Comparison of ENCODE assay signal across 9 cellular contexts in the genomic region with DNA sequence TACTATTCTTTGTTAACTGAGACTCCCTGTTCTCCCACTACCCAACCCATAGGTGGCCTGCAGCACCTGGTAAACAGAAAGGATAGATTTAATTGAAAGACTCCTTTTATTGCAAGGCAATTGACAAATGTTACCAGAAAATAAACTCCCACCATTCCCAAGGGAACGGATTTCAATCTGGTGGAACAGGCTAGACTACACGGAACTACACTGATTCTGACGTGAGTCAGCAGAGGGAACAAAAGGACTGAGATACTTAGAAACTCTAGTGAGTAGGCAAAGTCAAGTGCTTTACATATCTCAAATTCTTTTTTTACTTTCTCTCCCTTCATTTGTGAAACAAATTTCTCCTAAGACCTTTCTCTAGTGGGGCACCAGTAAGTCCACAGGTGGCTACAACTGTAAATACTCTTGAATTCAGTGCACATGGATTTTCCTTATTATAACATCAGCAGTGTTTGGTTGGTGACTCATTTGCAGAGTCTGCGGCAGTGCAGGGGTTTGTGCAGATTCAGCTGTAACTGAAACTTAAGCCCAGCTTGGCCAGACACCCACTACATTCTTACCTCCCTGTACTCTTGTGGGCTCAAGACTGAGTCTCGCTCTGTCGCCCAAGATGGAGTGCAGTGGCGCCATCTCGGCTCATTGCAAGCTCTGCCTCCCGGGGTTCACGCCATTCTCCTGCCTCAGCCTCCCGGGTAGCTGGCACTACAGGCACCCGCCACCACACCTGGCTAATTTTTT. TPM values are rescaled to one million over a fixed set of nuclear protein-coding genes. Genes with fewer than 3 reads are reported as not detected.
DNase-seq lines count a peak whose midpoint lies in the region; ATAC-seq and TF ChIP-seq lines count a peak whose summit lies in the region.
"Had no signal": no experiment of that assay in that cellular context is flagged by ENCODE, and none has a peak within 500 bp of the region (broad histone marks: within the 10 kb centered on the region; RNA-seq: fewer than 3 reads in every experiment).

No MANE protein-coding gene starts in this region.

- peak; percentile 27 for TF ChIP-seq CTCF in kidney epithelial cell (IDR thresholded peaks at IDR 0.05; ENCODE audit: insufficient read depth, low read length, poor library complexity, severe bottlenecking)
- no peak for TF ChIP-seq CTCF in MM.1S (IDR thresholded peaks at IDR 0.05; ENCODE audit: low read length)

- H3K4me3 ChIP-seq in kidney epithelial cell (ENCODE audit: low read depth, low read length) (no peak overlapping the region), MM.1S (ENCODE audit: low read length) (no peak overlapping the region)

- no peak overlapping the region for H3K27ac ChIP-seq in MM.1S (ENCODE audit: low read length)
- H3K27ac ChIP-seq: neutrophil had no signal

- ATAC-seq in GM19468 (IDR thresholded peaks at IDR 0.05; ENCODE audit: extremely low read depth, unreplicated experiment) (peak; percentile 87), HG03442 (IDR thresholded peaks at IDR 0.05; ENCODE audit: unreplicated experiment) (peak; percentile 97), SK-N-SH treated with all-trans-retinoic acid at 6 μM for 48 hours (peak; percentile 97)

- no peaks in the 10 kb centered on the region for H4K20me1 ChIP-seq in MM.1S (ENCODE audit: insufficient read depth, low read length)

- DNase-seq in EH (ENCODE audit: low read depth) (peak; percentile 86), kidney epithelial cell (ENCODE audit: low read depth) (peak; percentile 87), HUDEP-2 (lab: John Stamatoyannopoulos, UW; ENCODE audit: unreplicated experiment in 76 of 76) (no peak), hypothalamus (lab: John Stamatoyannopoulos, UW) (no peak), MM.1S (no peak)

- H3K79me2 ChIP-seq in MM.1S (ENCODE audit: low read length): no peaks in the 10 kb centered on the region

- H3K9ac ChIP-seq in MM.1S (ENCODE audit: low read length): no peak overlapping the region

- no peaks in the 10 kb centered on the region for H3K9me3 ChIP-seq in MM.1S (replicated peaks; ENCODE audit: insufficient read depth, low read length)
- H3K9me3 ChIP-seq: neutrophil had no signal

- no peaks in the 10 kb centered on the region for H3K27me3 ChIP-seq in kidney epithelial cell (ENCODE audit: control insufficient read depth, insufficient read depth, low read length)
- H3K27me3 ChIP-seq in MM.1S (replicated peaks; ENCODE audit: insufficient read depth, low read length): no peaks in the 10 kb centered on the region
- H3K27me3 ChIP-seq: neutrophil had no signal

- no peaks in the 10 kb centered on the region for H3K4me1 ChIP-seq in MM.1S (ENCODE audit: low read length)

- H3K36me3 ChIP-seq in kidney epithelial cell (ENCODE audit: control insufficient read depth, insufficient read depth, low read length) (no peaks in the 10 kb centered on the region), MM.1S (replicated peaks; ENCODE audit: insufficient read depth, low read length) (no peaks in the 10 kb centered on the region)
- H3K36me3 ChIP-seq: neutrophil had no signal

- H2AFZ ChIP-seq in MM.1S (ENCODE audit: low read length): no peak overlapping the region

- H3K9me2 ChIP-seq in MM.1S (replicated peaks; ENCODE audit: insufficient read depth, low read length): no peaks in the 10 kb centered on the region

- no peak overlapping the region for H3K4me2 ChIP-seq in MM.1S (ENCODE audit: low read depth, low read length)

- H3F3A ChIP-seq in MM.1S (ENCODE audit: insufficient read depth, low read length): no peaks in the 10 kb centered on the region

TF ChIP-seq in SK-N-SH treated with all-trans-retinoic acid at 6 μM for 48 hours, 23 proteins besides CTCF, POLR2A, EP300 and RAD21:
- TF ChIP-seq OSR1 (CRISPR knock-in tag; IDR thresholded peaks at IDR 0.05): no peak
- no peak for TF ChIP-seq SNAI2 (CRISPR knock-in tag; IDR thresholded peaks at IDR 0.05)
- TF ChIP-seq TOX (CRISPR knock-in tag; IDR thresholded peaks at IDR 0.05; ENCODE audit: borderline replicate concordance): no peak
- no peak for TF ChIP-seq ZFP30 (CRISPR knock-in tag; IDR thresholded peaks at IDR 0.05)
- TF ChIP-seq ZC3H10 (CRISPR knock-in tag; IDR thresholded peaks at IDR 0.05): no peak
- TF ChIP-seq, protein P1, sequence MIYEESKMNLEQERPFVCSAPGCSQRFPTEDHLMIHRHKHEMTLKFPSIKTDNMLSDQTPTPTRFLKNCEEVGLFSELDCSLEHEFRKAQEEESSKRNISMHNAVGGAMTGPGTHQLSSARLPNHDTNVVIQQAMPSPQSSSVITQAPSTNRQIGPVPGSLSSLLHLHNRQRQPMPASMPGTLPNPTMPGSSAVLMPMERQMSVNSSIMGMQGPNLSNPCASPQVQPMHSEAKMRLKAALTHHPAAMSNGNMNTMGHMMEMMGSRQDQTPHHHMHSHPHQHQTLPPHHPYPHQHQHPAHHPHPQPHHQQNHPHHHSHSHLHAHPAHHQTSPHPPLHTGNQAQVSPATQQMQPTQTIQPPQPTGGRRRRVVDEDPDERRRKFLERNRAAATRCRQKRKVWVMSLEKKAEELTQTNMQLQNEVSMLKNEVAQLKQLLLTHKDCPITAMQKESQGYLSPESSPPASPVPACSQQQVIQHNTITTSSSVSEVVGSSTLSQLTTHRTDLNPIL (CRISPR knock-in tag; IDR thresholded peaks at IDR 0.05; ENCODE audit: low read depth): no peak
- TF ChIP-seq, protein P2, sequence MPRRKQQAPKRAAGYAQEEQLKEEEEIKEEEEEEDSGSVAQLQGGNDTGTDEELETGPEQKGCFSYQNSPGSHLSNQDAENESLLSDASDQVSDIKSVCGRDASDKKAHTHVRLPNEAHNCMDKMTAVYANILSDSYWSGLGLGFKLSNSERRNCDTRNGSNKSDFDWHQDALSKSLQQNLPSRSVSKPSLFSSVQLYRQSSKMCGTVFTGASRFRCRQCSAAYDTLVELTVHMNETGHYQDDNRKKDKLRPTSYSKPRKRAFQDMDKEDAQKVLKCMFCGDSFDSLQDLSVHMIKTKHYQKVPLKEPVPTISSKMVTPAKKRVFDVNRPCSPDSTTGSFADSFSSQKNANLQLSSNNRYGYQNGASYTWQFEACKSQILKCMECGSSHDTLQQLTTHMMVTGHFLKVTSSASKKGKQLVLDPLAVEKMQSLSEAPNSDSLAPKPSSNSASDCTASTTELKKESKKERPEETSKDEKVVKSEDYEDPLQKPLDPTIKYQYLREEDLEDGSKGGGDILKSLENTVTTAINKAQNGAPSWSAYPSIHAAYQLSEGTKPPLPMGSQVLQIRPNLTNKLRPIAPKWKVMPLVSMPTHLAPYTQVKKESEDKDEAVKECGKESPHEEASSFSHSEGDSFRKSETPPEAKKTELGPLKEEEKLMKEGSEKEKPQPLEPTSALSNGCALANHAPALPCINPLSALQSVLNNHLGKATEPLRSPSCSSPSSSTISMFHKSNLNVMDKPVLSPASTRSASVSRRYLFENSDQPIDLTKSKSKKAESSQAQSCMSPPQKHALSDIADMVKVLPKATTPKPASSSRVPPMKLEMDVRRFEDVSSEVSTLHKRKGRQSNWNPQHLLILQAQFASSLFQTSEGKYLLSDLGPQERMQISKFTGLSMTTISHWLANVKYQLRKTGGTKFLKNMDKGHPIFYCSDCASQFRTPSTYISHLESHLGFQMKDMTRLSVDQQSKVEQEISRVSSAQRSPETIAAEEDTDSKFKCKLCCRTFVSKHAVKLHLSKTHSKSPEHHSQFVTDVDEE (CRISPR knock-in tag; IDR thresholded peaks at IDR 0.05): no peak
- TF ChIP-seq, protein P3, sequence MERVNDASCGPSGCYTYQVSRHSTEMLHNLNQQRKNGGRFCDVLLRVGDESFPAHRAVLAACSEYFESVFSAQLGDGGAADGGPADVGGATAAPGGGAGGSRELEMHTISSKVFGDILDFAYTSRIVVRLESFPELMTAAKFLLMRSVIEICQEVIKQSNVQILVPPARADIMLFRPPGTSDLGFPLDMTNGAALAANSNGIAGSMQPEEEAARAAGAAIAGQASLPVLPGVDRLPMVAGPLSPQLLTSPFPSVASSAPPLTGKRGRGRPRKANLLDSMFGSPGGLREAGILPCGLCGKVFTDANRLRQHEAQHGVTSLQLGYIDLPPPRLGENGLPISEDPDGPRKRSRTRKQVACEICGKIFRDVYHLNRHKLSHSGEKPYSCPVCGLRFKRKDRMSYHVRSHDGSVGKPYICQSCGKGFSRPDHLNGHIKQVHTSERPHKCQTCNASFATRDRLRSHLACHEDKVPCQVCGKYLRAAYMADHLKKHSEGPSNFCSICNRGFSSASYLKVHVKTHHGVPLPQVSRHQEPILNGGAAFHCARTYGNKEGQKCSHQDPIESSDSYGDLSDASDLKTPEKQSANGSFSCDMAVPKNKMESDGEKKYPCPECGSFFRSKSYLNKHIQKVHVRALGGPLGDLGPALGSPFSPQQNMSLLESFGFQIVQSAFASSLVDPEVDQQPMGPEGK (CRISPR knock-in tag; IDR thresholded peaks at IDR 0.05; ENCODE audit: borderline replicate concordance): no peak
- no peak for TF ChIP-seq ZNF70 (CRISPR knock-in tag; IDR thresholded peaks at IDR 0.05)
- no peak for TF ChIP-seq PPARA (CRISPR knock-in tag; IDR thresholded peaks at IDR 0.05; ENCODE audit: borderline replicate concordance)
- no peak for TF ChIP-seq RARB (CRISPR knock-in tag; IDR thresholded peaks at IDR 0.05)
- no peak for TF ChIP-seq CSDC2 (CRISPR knock-in tag; IDR thresholded peaks at IDR 0.05)
- TF ChIP-seq ZNF565 (CRISPR knock-in tag; conservative IDR thresholded peaks at IDR 0.05; ENCODE audit: low read depth): no peak
- no peak for TF ChIP-seq GLIS3 (CRISPR knock-in tag; IDR thresholded peaks at IDR 0.05)
- TF ChIP-seq BACH2 (CRISPR knock-in tag; IDR thresholded peaks at IDR 0.05; ENCODE audit: borderline replicate concordance): no peak
- no peak for TF ChIP-seq ESRRG (CRISPR knock-in tag; IDR thresholded peaks at IDR 0.05)
- TF ChIP-seq TCF4 (CRISPR knock-in tag; IDR thresholded peaks at IDR 0.05; ENCODE audit: borderline replicate concordance): no peak
- TF ChIP-seq ISL1 (CRISPR knock-in tag; IDR thresholded peaks at IDR 0.05): no peak
- TF ChIP-seq ARNTL (CRISPR knock-in tag; IDR thresholded peaks at IDR 0.05; ENCODE audit: borderline replicate concordance, low read depth): no peak
- TF ChIP-seq ZFP3 (CRISPR knock-in tag; IDR thresholded peaks at IDR 0.05): no peak

RNA-seq across cellular contexts. Expression of a gene that starts 34.3 kb away (rescaled TPM):
- total RNA-seq in kidney epithelial cell: 0.62 TPM in 1 of 2 replicates, not detected in the other

RNA-seq across cellular contexts. Expression of a gene that starts 40.8 kb away (rescaled TPM):
- 77.7 and 235 TPM in 2 replicates for total RNA-seq in kidney epithelial cell

Comparison
In these comparisons a context has a peak if more than half of its experiments do, and no peak if none do; other contexts are left out.
1. DNase-seq: peak in EH (single experiment) and kidney epithelial cell (single experiment); none in HUDEP-2 (0 of 76), hypothalamus (0 of 51) and MM.1S (single experiment).
2. Peak in every context shown above with its lines, with median percentiles within 50 percentile points of each other: ATAC-seq.